In the genomic region with DNA sequence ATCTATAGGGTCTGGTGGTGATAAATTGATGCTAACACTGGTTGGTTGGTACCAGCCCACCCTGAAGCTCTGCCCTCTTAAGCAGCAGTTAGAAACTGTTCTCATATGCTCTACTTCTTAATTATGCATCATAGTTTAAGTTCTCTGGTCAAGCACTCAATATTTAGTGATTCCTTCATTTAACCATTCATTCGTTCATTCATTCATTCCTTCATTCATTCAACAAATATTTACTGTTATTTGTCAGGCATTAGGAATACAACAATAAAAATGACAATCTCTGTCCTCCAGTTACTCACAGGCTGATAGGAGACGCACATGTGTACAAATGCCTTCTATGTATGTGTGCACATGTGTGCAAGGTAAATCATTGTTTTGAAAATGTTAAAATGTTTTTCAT, we compare ENCODE assay signal across 2 cellular contexts.
TF ChIP-seq lines count a peak whose summit lies in the region.

No MANE protein-coding gene starts in this region.

TF ChIP-seq in HepG2, 621 proteins besides CTCF, POLR2A, EP300 and RAD21:
- no peak for TF ChIP-seq ZNF558 (CRISPR knock-in tag; IDR thresholded peaks at IDR 0.05; ENCODE audit: borderline replicate concordance)
- TF ChIP-seq, protein P1, sequence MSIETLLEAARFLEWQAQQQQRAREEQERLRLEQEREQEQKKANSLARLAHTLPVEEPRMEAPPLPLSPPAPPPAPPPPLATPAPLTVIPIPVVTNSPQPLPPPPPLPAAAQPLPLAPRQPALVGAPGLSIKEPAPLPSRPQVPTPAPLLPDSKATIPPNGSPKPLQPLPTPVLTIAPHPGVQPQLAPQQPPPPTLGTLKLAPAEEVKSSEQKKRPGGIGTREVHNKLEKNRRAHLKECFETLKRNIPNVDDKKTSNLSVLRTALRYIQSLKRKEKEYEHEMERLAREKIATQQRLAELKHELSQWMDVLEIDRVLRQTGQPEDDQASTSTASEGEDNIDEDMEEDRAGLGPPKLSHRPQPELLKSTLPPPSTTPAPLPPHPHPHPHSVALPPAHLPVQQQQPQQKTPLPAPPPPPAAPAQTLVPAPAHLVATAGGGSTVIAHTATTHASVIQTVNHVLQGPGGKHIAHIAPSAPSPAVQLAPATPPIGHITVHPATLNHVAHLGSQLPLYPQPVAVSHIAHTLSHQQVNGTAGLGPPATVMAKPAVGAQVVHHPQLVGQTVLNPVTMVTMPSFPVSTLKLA (IDR thresholded peaks at IDR 0.05): peak; percentile 38

TF ChIP-seq in K562, 482 proteins besides CTCF, POLR2A, EP300 and RAD21:
- TF ChIP-seq FOXJ2 (tag; IDR thresholded peaks at IDR 0.05) (no peak), ZNF24 (IDR thresholded peaks at IDR 0.05) (peak; percentile 64)
